Comparison of ENCODE assay signal across 27 cellular contexts in genomic region chr1:229287257-229287656, GRCh38. TPM values are rescaled to one million over a fixed set of nuclear protein-coding genes. Genes with fewer than 3 reads are reported as not detected.
DNase-seq lines count a peak whose midpoint lies in the region; ATAC-seq, FAIRE-seq and TF ChIP-seq lines count a peak whose summit lies in the region.
"Had no signal": no experiment of that assay in that cellular context is flagged by ENCODE, and none has a peak within 500 bp of the region (broad histone marks: within the 10 kb centered on the region; RNA-seq: fewer than 3 reads in every experiment).

No MANE protein-coding gene starts in this region.

- peak; percentile 98 for ATAC-seq in PC-3
- no peak for ATAC-seq in stimulated activated effector memory CD8-positive, alpha-beta T cell treated with anti-CD3 and anti-CD28 coated beads, Interleukin-12 subunit alpha, Interleukin-12 subunit beta, amount 100 ng/mL, for 72 hours
- ATAC-seq: activated CD4-positive, alpha-beta T cell treated with anti-CD3 and anti-CD28 coated beads for 36 hours; activated T-cell treated with anti-CD3 and anti-CD28 coated beads, Interleukin-2, amount 50 U/mL, for 4 hours; left ventricle myocardium superior; mucosa of descending colon had no signal

- H3K4me3 ChIP-seq in PC-3 (ENCODE audit: low read length) (no peak overlapping the region), keratinocyte (ENCODE audit: control insufficient read depth in 2 of 3, extremely low read depth in 1 of 3, insufficient read depth in 2 of 3, low read depth in 1 of 3, low read length in 3 of 3) (no peak overlapping the region), OCI-LY7 (ENCODE audit: low read depth, low read length, poor library complexity, severe bottlenecking) (no peak overlapping the region)
- H3K4me3 ChIP-seq: cardiac muscle cell, mucosa of descending colon, ovary, Peyer's patch, sigmoid colon, tibial nerve had no signal

- no peaks in the 10 kb centered on the region for H3K9me3 Mint-ChIP-seq in stimulated activated effector memory CD8-positive, alpha-beta T cell treated with anti-CD3 and anti-CD28 coated beads, Interleukin-12 subunit alpha, Interleukin-12 subunit beta, amount 100 ng/mL, for 72 hours

- H3K9ac ChIP-seq in PC-3 (ENCODE audit: low read length) (no peak overlapping the region), keratinocyte (ENCODE audit: control insufficient read depth, extremely low read depth, insufficient read depth, low read length) (no peak overlapping the region)

- CTCF ChIA-PET in PC-3 (lab: Charles Lee), result no interaction called here
- CTCF ChIA-PET in OCI-LY7 (lab: Charles Lee; ENCODE audit: unreplicated experiment), result no interaction called here

- no peak for TF ChIP-seq CTCF in PC-3 (conservative IDR thresholded peaks at IDR 0.05; ENCODE audit: low read depth, low read length)
- TF ChIP-seq CTCF in keratinocyte (optimal IDR thresholded peaks at IDR 0.05 in 1 of 3, IDR thresholded peaks at IDR 0.05 in 1 of 3, conservative IDR thresholded peaks at IDR 0.05 in 1 of 3; ENCODE audit: extremely low read depth in 1 of 3, insufficient read depth in 2 of 3, low read length in 3 of 3), result no peak
- TF ChIP-seq CTCF in OCI-LY7 (conservative IDR thresholded peaks at IDR 0.05; ENCODE audit: low read length), result no peak

- DNase-seq in PC-3 (peak; percentile 80), cerebellar cortex (ENCODE audit: low spot score) (peak; percentile 31), keratinocyte (ENCODE audit: low read depth, low spot score) (no peak), OCI-LY7 (ENCODE audit: low spot score) (no peak), GDM1 (lab: John Stamatoyannopoulos, UW) (no peak), retina (no peak)
- DNase-seq in stimulated activated effector memory CD8-positive, alpha-beta T cell treated with anti-CD3 and anti-CD28 coated beads, Interleukin-12 subunit alpha, Interleukin-12 subunit beta, amount 100 ng/mL, for 72 hours (ENCODE audit: low spot score in 2 of 2), result no peak
- DNase-seq: activated CD4-positive, alpha-beta T cell treated with anti-CD3 and anti-CD28 coated beads for 36 hours; activated CD8-positive, alpha-beta memory T cell treated with anti-CD3 and anti-CD28 coated beads for 24 hours; activated naive CD4-positive, alpha-beta T cell treated with Interleukin-2 at 50 U/mL for 16 hours; activated T-cell treated with anti-CD3 and anti-CD28 coated beads, Interleukin-2, amount 50 U/mL, for 4 hours; amniotic stem cell; CD4-positive, alpha-beta memory T cell; DMS 273 treated with DMSO at 0.1 percent for 48 hours; GOT3; left ventricle myocardium superior; mucosa of descending colon; NCI-H1694 treated with DMSO at 0.1 percent for 48 hours; NCI-H524 treated with DMSO at 0.1 percent for 48 hours; ovary; Peyer's patch; sigmoid colon had no signal

- H3K4me2 ChIP-seq in PC-3 (ENCODE audit: low read length) (no peak overlapping the region), keratinocyte (ENCODE audit: control insufficient read depth, extremely low read depth, insufficient read depth, low read depth, low read length) (no peak overlapping the region), OCI-LY7 (ENCODE audit: low read length) (no peak overlapping the region)

- H3K4me1 ChIP-seq in PC-3 (ENCODE audit: insufficient read depth, low read length), result peaks cover 21% of the 10 kb centered on the region
- peaks cover 18% of the 10 kb centered on the region for H3K4me1 ChIP-seq in keratinocyte (ENCODE audit: control insufficient read depth, extremely low read depth, insufficient read depth, low read length)
- H3K4me1 ChIP-seq in OCI-LY7 (ENCODE audit: insufficient read depth, low read length, poor library complexity, severe bottlenecking), result no peaks in the 10 kb centered on the region
- H3K4me1 ChIP-seq: Peyer's patch had no signal

- H2AFZ ChIP-seq in PC-3 (ENCODE audit: low read length) (no peak overlapping the region), keratinocyte (ENCODE audit: control insufficient read depth, low read length) (no peak overlapping the region), OCI-LY7 (ENCODE audit: low read length) (no peak overlapping the region)

- BruUV-seq in PC-3 (replicated peaks; lab: Mats Ljungman, UMichigan), result no TSS peak
- BruUV-seq in OCI-LY7 (replicated peaks; lab: Mats Ljungman, UMichigan), result no TSS peak

- H3K4me3 Mint-ChIP-seq in stimulated activated effector memory CD8-positive, alpha-beta T cell treated with anti-CD3 and anti-CD28 coated beads, Interleukin-12 subunit alpha, Interleukin-12 subunit beta, amount 100 ng/mL, for 72 hours, result no peak overlapping the region
- H3K4me3 Mint-ChIP-seq: activated CD4-positive, alpha-beta T cell treated with anti-CD3 and anti-CD28 coated beads for 36 hours; activated T-cell treated with anti-CD3 and anti-CD28 coated beads, Interleukin-2, amount 50 U/mL, for 4 hours; nephron had no signal

- H3K27ac ChIP-seq in PC-3 (ENCODE audit: low read length) (no peak overlapping the region), keratinocyte (ENCODE audit: control insufficient read depth, insufficient read depth, low read length) (peak overlapping the region; percentile 45), OCI-LY7 (ENCODE audit: low read depth, low read length, poor library complexity, severe bottlenecking) (no peak overlapping the region)
- H3K27ac ChIP-seq: cardiac muscle cell, ovary, Peyer's patch, sigmoid colon, tibial nerve had no signal

- peaks cover 5% of the 10 kb centered on the region; the same call in 1 of the 2 replicates for H4K20me1 ChIP-seq in PC-3 (ENCODE audit: low read length)
- H4K20me1 ChIP-seq in keratinocyte (ENCODE audit: control insufficient read depth, extremely low read depth, insufficient read depth, low read length), result no peaks in the 10 kb centered on the region
- 0 out of 2 replicates have a peak, but pooled peaks cover 6% of the 10 kb centered on the region for H4K20me1 ChIP-seq in OCI-LY7 (ENCODE audit: insufficient read depth, low read length)

- no peaks in the 10 kb centered on the region for H3K27me3 ChIP-seq in PC-3 (ENCODE audit: low read length)
- H3K27me3 ChIP-seq in keratinocyte (ENCODE audit: control insufficient read depth, extremely low read depth, insufficient read depth, low read length), result no peaks in the 10 kb centered on the region
- H3K27me3 ChIP-seq: cardiac muscle cell, ovary, Peyer's patch, sigmoid colon, tibial nerve had no signal

- POLR2A ChIA-PET in PC-3 (lab: Charles Lee; ENCODE audit: unreplicated experiment) (no interaction called here), OCI-LY7 (lab: Charles Lee) (no interaction called here)

- H3K36me3 Mint-ChIP-seq in stimulated activated effector memory CD8-positive, alpha-beta T cell treated with anti-CD3 and anti-CD28 coated beads, Interleukin-12 subunit alpha, Interleukin-12 subunit beta, amount 100 ng/mL, for 72 hours, result peaks cover 45% of the 10 kb centered on the region

- intact Hi-C loops in PC-3 (cut with micrococcal nuclease) (no loop called here), OCI-LY7 (cut with micrococcal nuclease; ENCODE audit: unreplicated experiment) (no loop called here)

- FAIRE-seq in keratinocyte (lab: Jason Lieb, UNC), result peak; percentile 61
- FAIRE-seq: frontal cortex, TTC549 had no signal

- H3K9me2 ChIP-seq in PC-3 (replicated peaks; ENCODE audit: low read length) (no peaks in the 10 kb centered on the region), OCI-LY7 (ENCODE audit: insufficient read depth, low read length) (no peaks in the 10 kb centered on the region)

- peaks cover 56% of the 10 kb centered on the region for H3K4me1 Mint-ChIP-seq in stimulated activated effector memory CD8-positive, alpha-beta T cell treated with anti-CD3 and anti-CD28 coated beads, Interleukin-12 subunit alpha, Interleukin-12 subunit beta, amount 100 ng/mL, for 72 hours

- dilution Hi-C loops in keratinocyte (cut with MboI; ENCODE audit: extremely low pct_ligation_motif_present, low sequenced_read_pairs), result no loop called here

- peaks cover 4% of the 10 kb centered on the region for H3F3A ChIP-seq in PC-3 (ENCODE audit: low read length, unreplicated experiment)

- H3K9me3 ChIP-seq in PC-3 (ENCODE audit: low read length) (no peaks in the 10 kb centered on the region), keratinocyte (ENCODE audit: control insufficient read depth, low read depth, low read length) (no peaks in the 10 kb centered on the region), OCI-LY7 (ENCODE audit: low read length) (peaks cover 4% of the 10 kb centered on the region; the same call in 1 of the 2 replicates)
- H3K9me3 ChIP-seq: mucosa of descending colon, ovary, Peyer's patch, sigmoid colon had no signal

- no peaks in the 10 kb centered on the region for H3K9me1 ChIP-seq in keratinocyte (ENCODE audit: control insufficient read depth, extremely low read depth, insufficient read depth, low read length)

- peaks cover 48% of the 10 kb centered on the region for H3K79me2 ChIP-seq in PC-3 (ENCODE audit: low read length)
- H3K79me2 ChIP-seq in keratinocyte (ENCODE audit: control insufficient read depth, insufficient read depth, low read length), result peaks cover 57% of the 10 kb centered on the region
- H3K79me2 ChIP-seq in OCI-LY7 (ENCODE audit: insufficient read depth, low read depth, low read length), result no peaks in the 10 kb centered on the region

- H3K27ac Mint-ChIP-seq in stimulated activated effector memory CD8-positive, alpha-beta T cell treated with anti-CD3 and anti-CD28 coated beads, Interleukin-12 subunit alpha, Interleukin-12 subunit beta, amount 100 ng/mL, for 72 hours, result peak overlapping the region; percentile 29
- H3K27ac Mint-ChIP-seq: activated CD4-positive, alpha-beta T cell treated with anti-CD3 and anti-CD28 coated beads for 36 hours; nephron had no signal

- H3K36me3 ChIP-seq in PC-3 (ENCODE audit: low read depth, low read length) (peaks cover 5% of the 10 kb centered on the region; the same call in 1 of the 2 replicates), keratinocyte (ENCODE audit: control insufficient read depth in 2 of 2, extremely low read depth in 1 of 2, insufficient read depth in 2 of 2, low read length in 2 of 2) (peaks cover 3 to 5% of the 10 kb centered on the region in 2 experiments), OCI-LY7 (ENCODE audit: insufficient read depth, low read length) (peaks cover 13% of the 10 kb centered on the region)
- H3K36me3 ChIP-seq: ovary had no signal

RNA-seq across cellular contexts. Expression of gene RAB4A, which starts 16.3 kb away (rescaled TPM):
- total RNA-seq in PC-3 (2014; rRNA removed) (33.9 and 67.0 TPM in 2 replicates), OCI-LY7 (2022) (17.5 and 22.8 TPM in 2 replicates)
- 27.7 to 54.7 TPM (median 42.0 TPM) in 3 replicates for polyA plus RNA-seq in keratinocyte
- 61.7 TPM for polyA plus RNA-seq in keratinocyte (2011; ENCODE audit: low read depth)
- polyA plus RNA-seq in keratinocyte (2011; cell fraction: cytosol; rRNA removed), result 55.3 and 55.7 TPM in 2 replicates
- polyA plus RNA-seq in keratinocyte (2011; cell fraction: nucleus; rRNA removed), result 11.5 and 15.5 TPM in 2 replicates
- polyA plus RNA-seq in keratinocyte (2012; ENCODE audit: low replicate concordance), result 45.9 and 72.4 TPM in 2 replicates
- polyA minus RNA-seq in keratinocyte, result 2.3 to 15.1 TPM (median 5.9 TPM) in 3 replicates
- polyA minus RNA-seq in keratinocyte (2011; cell fraction: cytosol; rRNA and poly(A)+ RNA removed), result 17.3 TPM
- 6.1 and 12.3 TPM in 2 replicates for polyA minus RNA-seq in keratinocyte (2011; cell fraction: nucleus; rRNA and poly(A)+ RNA removed)
- 20.0 and 27.9 TPM in 2 replicates for total RNA-seq in OCI-LY7 (2014; rRNA removed; shearing (Covaris generic))

RNA-seq across cellular contexts. Expression of gene CCSAP, which starts 55.6 kb away (rescaled TPM):
- 9.5 and 9.7 TPM in 2 replicates for total RNA-seq in PC-3 (2014; rRNA removed)
- 3.2 to 6.5 TPM (median 4.3 TPM) in 3 replicates for polyA plus RNA-seq in keratinocyte
- 19.2 TPM for polyA plus RNA-seq in keratinocyte (2011; ENCODE audit: low read depth)
- 3.1 and 5.3 TPM in 2 replicates for polyA plus RNA-seq in keratinocyte (2011; cell fraction: cytosol; rRNA removed)
- 4.2 and 5.6 TPM in 2 replicates for polyA plus RNA-seq in keratinocyte (2011; cell fraction: nucleus; rRNA removed)
- polyA plus RNA-seq in keratinocyte (2012; ENCODE audit: low replicate concordance), result 4.7 and 8.1 TPM in 2 replicates
- polyA minus RNA-seq in keratinocyte, result 1.7 to 5.6 TPM (median 2.2 TPM) in 3 replicates
- 4.0 TPM for polyA minus RNA-seq in keratinocyte (2011; cell fraction: cytosol; rRNA and poly(A)+ RNA removed)
- polyA minus RNA-seq in keratinocyte (2011; cell fraction: nucleus; rRNA and poly(A)+ RNA removed), result 3.1 and 4.7 TPM in 2 replicates
- total RNA-seq in OCI-LY7 (2014; rRNA removed; shearing (Covaris generic)), result 9.3 and 10.5 TPM in 2 replicates
- 15.7 and 16.9 TPM in 2 replicates for total RNA-seq in OCI-LY7 (2022)

Comparison
In these comparisons a context has a peak if more than half of its experiments do, and no peak if none do; other contexts are left out.
1. DNase-seq: peak in PC-3 (single experiment) and cerebellar cortex (single experiment); none in keratinocyte (single experiment), stimulated activated effector memory CD8-positive, alpha-beta T cell treated with anti-CD3 and anti-CD28 coated beads, Interleukin-12 subunit alpha, Interleukin-12 subunit beta, amount 100 ng/mL, for 72 hours (0 of 2), OCI-LY7 (single experiment), GDM1 (single experiment) and retina (single experiment).